8 cellular contexts compared by ENCODE assay signal in genomic region chr5:96601811-96602244, GRCh38.
DNase-seq lines count a peak whose midpoint lies in the region; ATAC-seq, FAIRE-seq and TF ChIP-seq lines count a peak whose summit lies in the region.

No MANE protein-coding gene starts in this region.

- TF ChIP-seq POLR2A in HepG2 (IDR thresholded peaks at IDR 0.05; ENCODE audit: insufficient read depth in 1 of 2, low read depth in 2 of 2, low read length in 2 of 2), result no peak

- no peaks in the 10 kb centered on the region for H3K36me3 Mint-ChIP-seq in chondrocyte (ENCODE audit: low read depth)

- H3K4me1 ChIP-seq in HepG2 (ENCODE audit: insufficient read depth, low read length), result peaks cover 12% of the 10 kb centered on the region; the same call in 1 of the 2 replicates

- no peak overlapping the region for H3K4me2 ChIP-seq in HepG2 (ENCODE audit: low read depth, low read length)

- no TSS peak for BruUV-seq in HepG2 (replicated peaks; lab: Mats Ljungman, UMichigan)

- TF ChIP-seq RAD21 in HepG2 (CRISPR knock-in tag; IDR thresholded peaks at IDR 0.05), result peak; percentile 49; the same call in 1 of the 2 replicates

- no peaks in the 10 kb centered on the region for H3K79me2 ChIP-seq in HepG2 (ENCODE audit: insufficient read depth, low read length)

- DNase-seq in AG08395 (ENCODE audit: low spot score) (peak; percentile 72), GM18507 (ENCODE audit: extremely low spot score, insufficient read length, low read depth) (peak; percentile 9), NCI-H2107 treated with DMSO at 0.1 percent for 48 hours (lab: John Stamatoyannopoulos, UW; ENCODE audit: unreplicated experiment) (peak; percentile 38), UCSD-AML1 (lab: John Stamatoyannopoulos, UW; ENCODE audit: unreplicated experiment) (peak; percentile 16), chondrocyte (ENCODE audit: low spot score) (no peak), HepG2 (ENCODE audit: low spot score) (peak; percentile 56)
- DNase-seq in stimulated activated CD8-positive, alpha-beta memory T cell treated with anti-CD3 and anti-CD28 coated beads, Interleukin-2, amount 100 ng/mL, for 1 hour (ENCODE audit: low read depth in 2 of 2), result peak; percentile 14 to 18

- H3K9me3 Mint-ChIP-seq in chondrocyte (ENCODE audit: low read depth), result no peaks in the 10 kb centered on the region

- intact Hi-C loops in HepG2 (cut with micrococcal nuclease; ENCODE audit: unreplicated experiment), result loop anchor here (1.0 kb wide), 1 partner anchor 258 kb away; no protein-coding TSS in a partner anchor

- peaks cover 7% of the 10 kb centered on the region for H3K27me3 Mint-ChIP-seq in chondrocyte (ENCODE audit: low read depth)

- POLR2A ChIA-PET in HepG2 (lab: Yijun Ruan, JAX), result no interaction called here

- H3K27ac Mint-ChIP-seq in chondrocyte (ENCODE audit: unreplicated experiment), result no peak overlapping the region

- FAIRE-seq in GM18507 (lab: Jason Lieb, UNC), result peak; percentile 86
- peak; percentile 85 for FAIRE-seq in HepG2 (lab: Jason Lieb, UNC)

- no peaks in the 10 kb centered on the region for H3K36me3 ChIP-seq in HepG2 (replicated peaks in 1 of 2; ENCODE audit: control insufficient read depth in 1 of 2, insufficient read depth in 2 of 2, low read length in 2 of 2)

- peaks cover 7% of the 10 kb centered on the region for H3K4me1 Mint-ChIP-seq in chondrocyte (ENCODE audit: low read depth)

- no peak overlapping the region for H3K9ac ChIP-seq in HepG2 (ENCODE audit: insufficient read depth, low read depth, low read length)

- 10% methylated on average over 4 of the region's 4 CpGs for WGBS in HepG2 (ENCODE audit: low lambda C conversion rate)

- in situ Hi-C loops in HepG2 (cut with HindIII; ENCODE audit: extremely low pct_ligation_motif_present, low pct_unique_long_range_greater_than_20kb), result loop anchor here (5.0 to 25.0 kb wide), 2 partner anchors 255 to 560 kb away; no protein-coding TSS in a partner anchor

- CTCF ChIA-PET in HepG2 (lab: Yijun Ruan, JAX; ENCODE audit: low intra/inter-chr PET ratio, low total read pairs), result interaction anchor here (2.2 kb wide), 1 partner anchor 257 kb away, joined by 25 read pairs; no protein-coding TSS in a partner anchor

- no peak overlapping the region for H3K4me3 Mint-ChIP-seq in chondrocyte (ENCODE audit: unreplicated experiment)

- no peak overlapping the region for H3K27ac ChIP-seq in HepG2 (ENCODE audit: extremely low read length, insufficient read depth, low read length)

- TF ChIP-seq CTCF in chondrocyte (IDR thresholded peaks at IDR 0.05) (peak; percentile 95), HepG2 (CRISPR knock-in tag; IDR thresholded peaks at IDR 0.05) (peak; percentile 76)

- no peaks in the 10 kb centered on the region for H4K20me1 ChIP-seq in HepG2 (ENCODE audit: insufficient read depth, low read length)

- peaks cover 0 to 5% of the 10 kb centered on the region in 2 experiments; a peak in 1 of 5 replicates for H3K27me3 ChIP-seq in HepG2 (ENCODE audit: control insufficient read depth in 1 of 2, insufficient read depth in 2 of 2, low read length in 2 of 2)

- TF ChIP-seq EP300 in HepG2 (IDR thresholded peaks at IDR 0.05; ENCODE audit: low read depth in 2 of 2, low read length in 2 of 2) (no peak), HepG2 (CRISPR knock-in tag; IDR thresholded peaks at IDR 0.05; ENCODE audit: borderline replicate concordance) (no peak)

- ATAC-seq in HG02981 (IDR thresholded peaks at IDR 0.05; ENCODE audit: unreplicated experiment), result peak; percentile 90
- peak; percentile 90 for ATAC-seq in HepG2

- H3K4me3 ChIP-seq in HepG2 (replicated peaks in 1 of 3; ENCODE audit: insufficient read depth in 1 of 3, low read depth in 2 of 3, low read length in 3 of 3), result no peak overlapping the region

- H3K9me3 ChIP-seq in HepG2 (ENCODE audit: low read length), result no peaks in the 10 kb centered on the region

- no peak overlapping the region for H2AFZ ChIP-seq in HepG2 (ENCODE audit: low read length)

TF ChIP-seq in HepG2, 621 proteins besides CTCF, POLR2A, EP300 and RAD21 (continues in another document):
- TF ChIP-seq PPARG (CRISPR knock-in tag; conservative IDR thresholded peaks at IDR 0.05), result 0 out of 2 replicates have a peak, but pooled peaks have one; percentile 16
- TF ChIP-seq TFE3 (CRISPR knock-in tag; IDR thresholded peaks at IDR 0.05), result no peak
- TF ChIP-seq, protein P1, sequence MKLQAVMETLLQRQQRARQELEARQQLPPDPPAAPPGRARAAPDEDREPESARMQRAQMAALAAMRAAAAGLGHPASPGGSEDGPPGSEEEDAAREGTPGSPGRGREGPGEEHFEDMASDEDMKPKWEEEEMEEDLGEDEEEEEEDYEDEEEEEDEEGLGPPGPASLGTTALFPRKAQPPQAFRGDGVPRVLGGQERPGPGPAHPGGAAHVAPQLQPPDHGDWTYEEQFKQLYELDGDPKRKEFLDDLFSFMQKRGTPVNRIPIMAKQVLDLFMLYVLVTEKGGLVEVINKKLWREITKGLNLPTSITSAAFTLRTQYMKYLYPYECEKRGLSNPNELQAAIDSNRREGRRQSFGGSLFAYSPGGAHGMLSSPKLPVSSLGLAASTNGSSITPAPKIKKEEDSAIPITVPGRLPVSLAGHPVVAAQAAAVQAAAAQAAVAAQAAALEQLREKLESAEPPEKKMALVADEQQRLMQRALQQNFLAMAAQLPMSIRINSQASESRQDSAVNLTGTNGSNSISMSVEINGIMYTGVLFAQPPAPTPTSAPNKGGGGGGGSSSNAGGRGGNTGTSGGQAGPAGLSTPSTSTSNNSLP (IDR thresholded peaks at IDR 0.05; ENCODE audit: low read depth, low read length), result peak; percentile 26; the same call in 1 of the 2 replicates
- TF ChIP-seq SIN3B (IDR thresholded peaks at IDR 0.05; ENCODE audit: low read length), result no peak
- TF ChIP-seq SRY (CRISPR knock-in tag; IDR thresholded peaks at IDR 0.05), result no peak
- TF ChIP-seq SMARCC2 (IDR thresholded peaks at IDR 0.05), result no peak
- peak; percentile 65 for TF ChIP-seq STAG1 (CRISPR knock-in tag; IDR thresholded peaks at IDR 0.05)
- TF ChIP-seq ZNF431 (CRISPR knock-in tag; IDR thresholded peaks at IDR 0.05; ENCODE audit: borderline replicate concordance, low read depth), result no peak
- no peak for TF ChIP-seq ZSCAN22 (CRISPR knock-in tag; IDR thresholded peaks at IDR 0.05)
- no peak for TF ChIP-seq RBM39 (IDR thresholded peaks at IDR 0.05; ENCODE audit: low read depth, low read length, poor library complexity, severe bottlenecking)
- TF ChIP-seq JUNB (CRISPR knock-in tag; IDR thresholded peaks at IDR 0.05; ENCODE audit: borderline replicate concordance), result no peak
- TF ChIP-seq, protein P2, sequence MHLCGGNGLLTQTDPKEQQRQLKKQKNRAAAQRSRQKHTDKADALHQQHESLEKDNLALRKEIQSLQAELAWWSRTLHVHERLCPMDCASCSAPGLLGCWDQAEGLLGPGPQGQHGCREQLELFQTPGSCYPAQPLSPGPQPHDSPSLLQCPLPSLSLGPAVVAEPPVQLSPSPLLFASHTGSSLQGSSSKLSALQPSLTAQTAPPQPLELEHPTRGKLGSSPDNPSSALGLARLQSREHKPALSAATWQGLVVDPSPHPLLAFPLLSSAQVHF (CRISPR knock-in tag; IDR thresholded peaks at IDR 0.05), result no peak
- no peak for TF ChIP-seq ZNF12 (CRISPR knock-in tag; IDR thresholded peaks at IDR 0.05)
- no peak for TF ChIP-seq HINFP (CRISPR knock-in tag; IDR thresholded peaks at IDR 0.05; ENCODE audit: low read depth)
- TF ChIP-seq NFKBIZ (CRISPR knock-in tag; IDR thresholded peaks at IDR 0.05), result no peak
- TF ChIP-seq ZBTB10 (CRISPR knock-in tag; IDR thresholded peaks at IDR 0.05; ENCODE audit: borderline replicate concordance), result no peak
- TF ChIP-seq RFX1 (IDR thresholded peaks at IDR 0.05), result no peak
